ENCODE assay signal across 1 cellular context in genomic region chr1:15089244-15089992, GRCh38.
TF ChIP-seq lines count a peak whose summit lies in the region.

No MANE protein-coding gene starts in this region.

TF ChIP-seq in SK-N-SH treated with all-trans-retinoic acid at 6 μM for 48 hours, 23 proteins besides CTCF, POLR2A, EP300 and RAD21 (continued from another document):
- TF ChIP-seq CREB5 (CRISPR knock-in tag; IDR thresholded peaks at IDR 0.05; ENCODE audit: low read depth) (no peak), TOX (CRISPR knock-in tag; IDR thresholded peaks at IDR 0.05; ENCODE audit: borderline replicate concordance) (no peak), ZNF8 (CRISPR knock-in tag; IDR thresholded peaks at IDR 0.05) (no peak), PPARA (CRISPR knock-in tag; IDR thresholded peaks at IDR 0.05; ENCODE audit: borderline replicate concordance) (no peak), ZNF70 (CRISPR knock-in tag; IDR thresholded peaks at IDR 0.05) (no peak), TCF4 (CRISPR knock-in tag; IDR thresholded peaks at IDR 0.05; ENCODE audit: borderline replicate concordance) (no peak), CSDC2 (CRISPR knock-in tag; IDR thresholded peaks at IDR 0.05) (no peak), ZNF565 (CRISPR knock-in tag; conservative IDR thresholded peaks at IDR 0.05; ENCODE audit: low read depth) (no peak)
